In genomic region chr1:40476924-40477679, GRCh38 we compare ENCODE assay signal across 8 cellular contexts. TPM values are rescaled to one million over a fixed set of nuclear protein-coding genes. Genes with fewer than 3 reads are reported as not detected.
DNase-seq lines count a peak whose midpoint lies in the region; ATAC-seq, FAIRE-seq and TF ChIP-seq lines count a peak whose summit lies in the region.

ZFP69 (plus strand) TSS chr1:40477290; CDS start chr1:40479362, 2,072 bp downstream.

- peaks cover 21 to 26% (median 25%) of the 10 kb centered on the region in 3 donors for H3K4me1 Mint-ChIP-seq in T-cell

- TF ChIP-seq POLR2A in adrenal gland (IDR thresholded peaks at IDR 0.05) = peak; percentile 9 to 13

- H3K4me3 ChIP-seq in MG63 (peak within 1 kb of the TSS; percentile 65), adrenal gland (peak within 1 kb of the TSS in 3 of 4 donors; percentile 56 to 92 (median 60)), right atrium auricular region (peak within 1 kb of the TSS; percentile 67), rectal smooth muscle tissue (ENCODE audit: low read length) (peak within 1 kb of the TSS; percentile 93)

- peak; percentile 61 for DNase-seq in COR-L47 (lab: John Stamatoyannopoulos, UW)
- DNase-seq in MG63 = peak; percentile 71
- DNase-seq in T-cell = peak; percentile 38 to 76 (median 62)
- DNase-seq in adrenal gland = peak; percentile 30 to 59 (median 47)
- DNase-seq in right atrium auricular region (ENCODE audit: low spot score) = peak; percentile 62
- DNase-seq in urothelium cell line (ENCODE audit: low spot score) = peak; percentile 96

- intact Hi-C loops in adrenal gland (cut with DNase I) = no loop called here

- FAIRE-seq in urothelium cell line (lab: Jason Lieb, UNC) = no peak

- peak within 1 kb of the TSS; percentile 79 for H3K9ac ChIP-seq in rectal smooth muscle tissue (ENCODE audit: low read length)

- peak; percentile 80 for ATAC-seq in GM21423 (IDR thresholded peaks at IDR 0.05; ENCODE audit: unreplicated experiment)
- ATAC-seq in T-cell (replicated peaks in 1 of 4) = peak; percentile 89 to 95 (median 94)

- H3K27me3 Mint-ChIP-seq in T-cell = no peaks in the 10 kb centered on the region

- CTCF ChIA-PET in T-cell (lab: Charles Lee) = no interaction called here

- H3K27ac Mint-ChIP-seq in T-cell = peak within 1 kb of the TSS; percentile 80 to 86

- 1% methylated on average over 26 to 65 of the region's 65 CpGs for WGBS in adrenal gland, 4 donors

- H3K36me3 ChIP-seq in MG63 = no peaks in the 10 kb centered on the region; the same call in 1 of the 2 replicates
- H3K36me3 ChIP-seq in adrenal gland (replicated peaks in 1 of 2) = no peaks in the 10 kb centered on the region
- peaks cover 4% of the 10 kb centered on the region for H3K36me3 ChIP-seq in right atrium auricular region
- no peaks in the 10 kb centered on the region for H3K36me3 ChIP-seq in rectal smooth muscle tissue (ENCODE audit: control insufficient read depth, insufficient read depth, low read length)

- H3K27me3 ChIP-seq in MG63 = no peaks in the 10 kb centered on the region
- H3K27me3 ChIP-seq in adrenal gland = no peaks in the 10 kb centered on the region
- no peaks in the 10 kb centered on the region for H3K27me3 ChIP-seq in right atrium auricular region
- H3K27me3 ChIP-seq in rectal smooth muscle tissue (ENCODE audit: control insufficient read depth, insufficient read depth, low read length) = no peaks in the 10 kb centered on the region

- TF ChIP-seq CTCF in adrenal gland (IDR thresholded peaks at IDR 0.05) (no peak), right atrium auricular region (IDR thresholded peaks at IDR 0.05) (peak in 1 of 2 donors; percentile 33)

- POLR2A ChIA-PET in T-cell (lab: Charles Lee) = interaction anchor here in 1 of 2 donors (0.6 kb wide), 1 partner anchor 26 kb away, joined by 15 read pairs; no protein-coding TSS in a partner anchor

- H3K9me3 ChIP-seq in MG63 (peaks cover 23% of the 10 kb centered on the region), adrenal gland (replicated peaks in 1 of 3) (peaks cover 0 to 14% (median 7%) of the 10 kb centered on the region in 3 donors), right atrium auricular region (peaks cover 0 to 14% of the 10 kb centered on the region in 2 donors)

- H3K4me1 ChIP-seq in adrenal gland (replicated peaks in 1 of 2) (peaks cover 0 to 6% of the 10 kb centered on the region in 2 donors), right atrium auricular region (peaks cover 0 to 5% of the 10 kb centered on the region in 2 donors), rectal smooth muscle tissue (ENCODE audit: control insufficient read depth, insufficient read depth, low read length) (peaks cover 3% of the 10 kb centered on the region)

- H3K9me3 Mint-ChIP-seq in T-cell = peaks cover 22 to 40% (median 29%) of the 10 kb centered on the region in 3 donors

- peak within 1 kb of the TSS; percentile 82 to 89 (median 84) for H3K4me3 Mint-ChIP-seq in T-cell

- peak within 1 kb of the TSS in 2 of 5 donors; percentile 32 to 66 for H3K27ac ChIP-seq in adrenal gland
- peak within 1 kb of the TSS; percentile 28 to 35 for H3K27ac ChIP-seq in right atrium auricular region
- H3K27ac ChIP-seq in rectal smooth muscle tissue (ENCODE audit: low read depth, low read length) = peak within 1 kb of the TSS; percentile 27

- peaks cover 23% of the 10 kb centered on the region for H3K36me3 Mint-ChIP-seq in T-cell

RNA-seq across cellular contexts. Expression of gene ZFP69, which starts in this region (rescaled TPM):
- 2.6 and 2.8 TPM in 2 replicates for total RNA-seq in MG63 (2014; rRNA removed; shearing (Covaris generic); ENCODE audit: low replicate concordance)
- total RNA-seq in T-cell = 1 to 10 TPM; 3.9 to 4.5 (median 4.1) TPM
- 1 to 10 TPM in 7 of 8 donors, under 1 TPM in 1; 0.18 to 2.5 (median 1.7) TPM for total RNA-seq in adrenal gland
- polyA plus RNA-seq in adrenal gland = 1 to 10 TPM; 2.5 to 3.2 (median 2.9) TPM
- 1 to 10 TPM; 1.6 to 2.0 TPM for total RNA-seq in right atrium auricular region
